9 cellular contexts compared by ENCODE assay signal in the genomic region with DNA sequence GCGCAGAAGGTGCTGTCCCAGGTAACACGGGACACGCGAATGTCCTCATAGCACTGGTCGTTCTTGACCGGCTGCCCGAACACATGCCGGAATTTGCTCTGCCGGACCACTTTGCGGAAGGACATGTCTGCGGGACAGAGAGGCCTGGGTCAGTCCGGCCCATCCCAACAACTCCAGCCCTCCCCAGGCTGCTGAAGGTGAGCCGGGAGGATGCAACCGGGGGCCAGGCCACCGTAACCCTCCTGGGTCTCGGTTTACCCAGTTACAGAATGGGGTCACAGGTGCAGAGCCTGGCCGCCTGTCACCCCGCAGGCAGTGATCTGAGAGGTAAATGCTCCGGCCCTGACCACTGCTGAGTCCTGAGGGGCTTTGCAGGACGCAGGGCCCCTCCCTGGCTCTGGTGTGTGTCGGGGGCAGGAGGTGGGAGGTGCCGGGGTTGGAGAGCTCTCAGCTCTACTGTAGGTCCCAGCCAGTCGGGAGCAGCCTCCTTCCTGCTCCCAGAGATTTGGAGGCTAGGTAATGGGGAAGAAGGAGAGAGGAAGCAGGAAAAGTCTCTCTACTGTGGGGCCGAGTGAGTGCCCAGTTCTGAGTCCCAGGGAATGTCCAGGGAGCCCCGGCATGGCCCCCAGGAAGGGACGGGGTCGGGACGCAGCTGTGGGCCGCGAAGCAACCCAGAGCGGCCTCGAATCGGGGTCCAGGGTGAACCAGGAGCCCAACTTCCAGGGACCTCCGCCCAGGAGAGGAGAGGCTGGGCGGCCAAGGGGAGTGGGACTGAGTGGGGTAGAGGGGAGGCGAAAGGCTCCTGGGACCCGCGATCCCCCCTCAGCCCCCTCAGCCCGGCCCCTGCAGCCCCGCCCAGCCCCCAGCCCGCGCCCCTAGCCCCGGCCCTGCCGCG. TPM values are rescaled to one million over a fixed set of nuclear protein-coding genes. Genes with fewer than 3 reads are reported as not detected.
DNase-seq lines count a peak whose midpoint lies in the region; ATAC-seq and TF ChIP-seq lines count a peak whose summit lies in the region.
"Had no signal": no experiment of that assay in that cellular context is flagged by ENCODE, and none has a peak within 500 bp of the region (broad histone marks: within the 10 kb centered on the region; RNA-seq: fewer than 3 reads in every experiment).

No MANE protein-coding gene starts in this region.

- peak overlapping the region; percentile 88 to 96 for H3K27ac ChIP-seq in coronary artery

- H3K4me1 Mint-ChIP-seq in naive thymus-derived CD8-positive, alpha-beta T cell = peaks cover 37 to 85% (median 78%) of the 10 kb centered on the region in 4 donors

- peak overlapping the region; percentile 89 to 97 (median 92) for H3K27ac Mint-ChIP-seq in naive thymus-derived CD8-positive, alpha-beta T cell

- POLR2A ChIA-PET in naive thymus-derived CD8-positive, alpha-beta T cell (lab: Charles Lee) = interaction anchor here (0.6 to 28.8 kb wide), 13 partner anchors 8 to 51 kb away, joined by 3 to 780 read pairs (median 20); a partner anchor contains a TSS

- peak overlapping the region; percentile 79 for H3K4me3 ChIP-seq in coronary artery

- peak in 1 of 2 donors; percentile 0 for ATAC-seq in naive thymus-derived CD8-positive, alpha-beta T cell

- no peaks in the 10 kb centered on the region for H3K9me3 Mint-ChIP-seq in naive thymus-derived CD8-positive, alpha-beta T cell

- no peak for TF ChIP-seq CTCF in coronary artery (IDR thresholded peaks at IDR 0.05)

- H3K36me3 Mint-ChIP-seq in naive thymus-derived CD8-positive, alpha-beta T cell = no peaks in the 10 kb centered on the region

- H3K27me3 Mint-ChIP-seq in naive thymus-derived CD8-positive, alpha-beta T cell = no peaks in the 10 kb centered on the region

- TF ChIP-seq EP300 in Ishikawa (IDR thresholded peaks at IDR 0.05; ENCODE audit: borderline replicate concordance) = no peak

- TF ChIP-seq RAD21 in Ishikawa (IDR thresholded peaks at IDR 0.05; ENCODE audit: low read depth) = no peak

- DNase-seq in AG20443 (ENCODE audit: low spot score) (peak; percentile 34), coronary artery (ENCODE audit: low spot score) (no peak), GM19240 (ENCODE audit: insufficient read length, low spot score) (no peak), NCI-H526 treated with DMSO at 0.1 percent for 48 hours (lab: John Stamatoyannopoulos, UW) (no peak), foreskin melanocyte (no peak)
- DNase-seq in naive thymus-derived CD8-positive, alpha-beta T cell = peak in 2 of 10 donors; percentile 25 to 30
- no peak for DNase-seq in activated CD8-positive, alpha-beta memory T cell treated with anti-CD3 and anti-CD28 coated beads, Interleukin-2, amount 50 U/mL, for 48 hours

- peak overlapping the region; percentile 59 to 83 (median 74) for H3K4me3 Mint-ChIP-seq in naive thymus-derived CD8-positive, alpha-beta T cell

TF ChIP-seq in Ishikawa, 13 proteins besides CTCF, POLR2A, EP300 and RAD21:
- peak; percentile 7; the same call in 1 of the 2 replicates for TF ChIP-seq TAF1 (IDR thresholded peaks at IDR 0.05; ENCODE audit: low read depth)
- TF ChIP-seq, protein P1, sequence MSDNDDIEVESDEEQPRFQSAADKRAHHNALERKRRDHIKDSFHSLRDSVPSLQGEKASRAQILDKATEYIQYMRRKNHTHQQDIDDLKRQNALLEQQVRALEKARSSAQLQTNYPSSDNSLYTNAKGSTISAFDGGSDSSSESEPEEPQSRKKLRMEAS (IDR thresholded peaks at IDR 0.05) = no peak

RNA-seq across cellular contexts. Expression of a gene that starts 0.5 kb away (rescaled TPM):
- 10 to 100 TPM; 21.2 to 22.3 TPM for total RNA-seq in naive thymus-derived CD8-positive, alpha-beta T cell
- polyA plus RNA-seq in naive thymus-derived CD8-positive, alpha-beta T cell = 10 to 100 TPM in 1 of 3 donors, 1 to 10 TPM in 2; 9.2 to 12.6 (median 9.8) TPM

RNA-seq across cellular contexts. Expression of a gene that starts 5.3 kb away (rescaled TPM):
- 100 to 1,000 TPM; 212 to 215 TPM for total RNA-seq in naive thymus-derived CD8-positive, alpha-beta T cell
- 100 to 1,000 TPM; 647 to 717 (median 686) TPM for polyA plus RNA-seq in naive thymus-derived CD8-positive, alpha-beta T cell

RNA-seq across cellular contexts. Expression of a gene that starts 9.8 kb away (rescaled TPM):
- not detected for total RNA-seq in naive thymus-derived CD8-positive, alpha-beta T cell
- polyA plus RNA-seq in naive thymus-derived CD8-positive, alpha-beta T cell = 1 to 10 TPM in 1 of 3 donors, under 1 TPM in 2; 0.20 to 1.2 (median 0.86) TPM
- total RNA-seq: myocyte had no signal

RNA-seq across cellular contexts. Expression of a gene that starts 12.4 kb away (rescaled TPM):
- total RNA-seq in naive thymus-derived CD8-positive, alpha-beta T cell = 1 to 10 TPM; 2.9 to 3.7 TPM
- polyA plus RNA-seq in naive thymus-derived CD8-positive, alpha-beta T cell = under 1 TPM; 0.58 to 0.96 (median 0.62) TPM

RNA-seq across cellular contexts. Expression of a gene that starts 14.5 kb away (rescaled TPM):
- total RNA-seq in naive thymus-derived CD8-positive, alpha-beta T cell = 10 to 100 TPM; 80.9 to 82.8 TPM
- polyA plus RNA-seq in naive thymus-derived CD8-positive, alpha-beta T cell = 10 to 100 TPM; 41.9 to 45.9 (median 43.2) TPM
